Comparison of ENCODE assay signal across 9 cellular contexts in the genomic region with DNA sequence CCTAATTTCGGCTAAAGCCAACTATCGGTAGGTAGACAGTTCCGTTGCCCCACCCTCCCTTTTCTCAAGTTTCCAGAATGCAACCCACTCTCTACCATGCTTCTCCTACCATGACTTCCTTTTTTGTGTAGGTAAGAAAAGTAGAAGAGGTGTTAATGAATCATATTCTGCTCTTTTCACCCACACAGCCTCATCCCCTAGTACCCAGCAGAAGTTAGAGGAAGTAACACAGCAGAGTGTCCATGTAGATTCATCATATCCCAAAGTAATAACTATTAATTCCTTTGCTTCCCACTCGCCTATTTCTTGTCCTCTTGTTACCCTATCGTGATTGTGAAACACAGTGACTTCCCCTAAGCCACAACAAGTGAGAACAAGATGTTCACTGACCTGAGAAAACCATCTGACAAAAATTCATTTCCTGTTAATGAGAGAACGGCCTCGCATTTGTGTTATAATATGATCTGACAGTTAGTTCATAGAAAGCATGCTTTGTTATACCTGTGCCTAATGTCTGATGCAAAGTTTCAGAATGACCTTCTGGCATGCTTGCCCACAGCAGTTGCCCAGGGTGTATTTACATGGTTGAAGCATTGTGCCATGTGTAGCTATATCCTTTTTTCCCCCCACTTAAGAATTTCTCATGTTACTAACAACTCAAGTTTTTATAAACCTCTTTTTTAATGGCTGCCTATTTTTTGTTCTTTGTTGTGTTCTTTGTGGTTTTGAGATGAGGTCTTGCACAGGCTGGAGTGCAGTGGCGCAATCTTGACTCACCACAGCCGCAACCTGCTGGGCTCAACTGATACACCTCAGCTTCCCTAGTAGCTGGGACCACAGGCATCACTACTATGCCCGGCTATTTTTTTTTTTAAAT.
DNase-seq lines count a peak whose midpoint lies in the region; ATAC-seq and TF ChIP-seq lines count a peak whose summit lies in the region.
"Had no signal": no experiment of that assay in that cellular context is flagged by ENCODE, and none has a peak within 500 bp of the region (broad histone marks: within the 10 kb centered on the region; RNA-seq: fewer than 3 reads in every experiment).

No MANE protein-coding gene starts in this region.

- peak overlapping the region; percentile 62 for H3K4me2 ChIP-seq in DOHH2 (ENCODE audit: low read length)

- H3K27me3 ChIP-seq in DOHH2 (ENCODE audit: control insufficient read depth, low read length) = no peaks in the 10 kb centered on the region
- H3K27me3 ChIP-seq: heart right ventricle had no signal

- no peaks in the 10 kb centered on the region for H3K9me3 ChIP-seq in DOHH2 (ENCODE audit: control insufficient read depth, insufficient read depth, low read length)
- H3K9me3 ChIP-seq: heart right ventricle had no signal

- H3K9me3 Mint-ChIP-seq in stimulated activated effector memory CD8-positive, alpha-beta T cell treated with anti-CD3 and anti-CD28 coated beads, Interleukin-12 subunit alpha, Interleukin-12 subunit beta, amount 100 ng/mL, for 72 hours = no peaks in the 10 kb centered on the region
- no peaks in the 10 kb centered on the region for H3K9me3 Mint-ChIP-seq in mesothelial cell of epicardium

- peak overlapping the region; percentile 81 for H3K27ac Mint-ChIP-seq in stimulated activated effector memory CD8-positive, alpha-beta T cell treated with anti-CD3 and anti-CD28 coated beads, Interleukin-12 subunit alpha, Interleukin-12 subunit beta, amount 100 ng/mL, for 72 hours
- no peak overlapping the region for H3K27ac Mint-ChIP-seq in mesothelial cell of epicardium

- H3K4me3 ChIP-seq in DOHH2 (ENCODE audit: low read length) = peak overlapping the region; percentile 49
- H3K4me3 ChIP-seq: heart right ventricle had no signal

- H3K9me2 ChIP-seq in DOHH2 (replicated peaks; ENCODE audit: control insufficient read depth, low read length) = no peaks in the 10 kb centered on the region

- peaks cover 37% of the 10 kb centered on the region for H3K4me1 ChIP-seq in DOHH2 (ENCODE audit: control insufficient read depth, low read length)

- DNase-seq in M059J (ENCODE audit: low read depth) (peak; percentile 90), iris pigment epithelial cell (ENCODE audit: low read depth) (peak; percentile 96), DMS114 treated with DMSO at 0.1 percent for 48 hours (lab: John Stamatoyannopoulos, UW; ENCODE audit: unreplicated experiment) (no peak), mesothelial cell of epicardium (ENCODE audit: low spot score in 2 of 2, unreplicated experiment in 2 of 2) (no peak)
- peak; percentile 60 for DNase-seq in activated T-cell treated with anti-CD3 and anti-CD28 coated beads, Interleukin-2, amount 50 U/mL, for 1 hour
- DNase-seq in stimulated activated effector memory CD8-positive, alpha-beta T cell treated with anti-CD3 and anti-CD28 coated beads, Interleukin-12 subunit alpha, Interleukin-12 subunit beta, amount 100 ng/mL, for 72 hours (ENCODE audit: low spot score in 2 of 2) = peak in 1 of 2 donors; percentile 70
- DNase-seq: heart right ventricle had no signal

- peak overlapping the region; percentile 58 for H3K27ac ChIP-seq in DOHH2 (ENCODE audit: low read depth, low read length)

- peaks cover 47% of the 10 kb centered on the region for H3K4me1 Mint-ChIP-seq in stimulated activated effector memory CD8-positive, alpha-beta T cell treated with anti-CD3 and anti-CD28 coated beads, Interleukin-12 subunit alpha, Interleukin-12 subunit beta, amount 100 ng/mL, for 72 hours
- no peaks in the 10 kb centered on the region for H3K4me1 Mint-ChIP-seq in mesothelial cell of epicardium

- peak; percentile 82 for ATAC-seq in GM21723 (IDR thresholded peaks at IDR 0.05; ENCODE audit: unreplicated experiment)
- peak; percentile 95 for ATAC-seq in stimulated activated effector memory CD8-positive, alpha-beta T cell treated with anti-CD3 and anti-CD28 coated beads, Interleukin-12 subunit alpha, Interleukin-12 subunit beta, amount 100 ng/mL, for 72 hours

- no peaks in the 10 kb centered on the region for H4K20me1 ChIP-seq in DOHH2 (ENCODE audit: control insufficient read depth, insufficient read depth, low read depth, low read length)

- peaks cover 25% of the 10 kb centered on the region for H3K36me3 Mint-ChIP-seq in stimulated activated effector memory CD8-positive, alpha-beta T cell treated with anti-CD3 and anti-CD28 coated beads, Interleukin-12 subunit alpha, Interleukin-12 subunit beta, amount 100 ng/mL, for 72 hours
- peaks cover 8% of the 10 kb centered on the region for H3K36me3 Mint-ChIP-seq in mesothelial cell of epicardium

- H3K4me3 Mint-ChIP-seq in stimulated activated effector memory CD8-positive, alpha-beta T cell treated with anti-CD3 and anti-CD28 coated beads, Interleukin-12 subunit alpha, Interleukin-12 subunit beta, amount 100 ng/mL, for 72 hours = peak overlapping the region; percentile 61
- H3K4me3 Mint-ChIP-seq in mesothelial cell of epicardium = no peak overlapping the region

- H3K36me3 ChIP-seq in DOHH2 (ENCODE audit: control insufficient read depth, low read length) = peaks cover 6% of the 10 kb centered on the region; the same call in 1 of the 2 replicates

- no peaks in the 10 kb centered on the region for H3K79me2 ChIP-seq in DOHH2 (ENCODE audit: control insufficient read depth, low read length)

- no peak for TF ChIP-seq CTCF in DOHH2 (IDR thresholded peaks at IDR 0.05; ENCODE audit: low read depth, low read length, poor library complexity, severe bottlenecking)
- TF ChIP-seq CTCF in mesothelial cell of epicardium (IDR thresholded peaks at IDR 0.05; ENCODE audit: unreplicated experiment) = no peak

- H3F3A ChIP-seq in DOHH2 (ENCODE audit: control insufficient read depth, insufficient read depth) = peaks cover 5% of the 10 kb centered on the region; the same call in 1 of the 2 replicates

- H3K27me3 Mint-ChIP-seq in mesothelial cell of epicardium (ENCODE audit: low read depth) = no peaks in the 10 kb centered on the region

Comparison
In these comparisons a context has a peak if more than half of its experiments do, and no peak if none do; other contexts are left out.
1. DNase-seq: peak in M059J (single experiment), activated T-cell treated with anti-CD3 and anti-CD28 coated beads, Interleukin-2, amount 50 U/mL, for 1 hour (single experiment) and iris pigment epithelial cell (single experiment); none in DMS114 treated with DMSO at 0.1 percent for 48 hours (single experiment) and mesothelial cell of epicardium (0 of 2).